22 cellular contexts compared by ENCODE assay signal in genomic region chr2:44879269-44880124, GRCh38.
"Had no signal": no experiment of that assay in that cellular context is flagged by ENCODE, and none has a peak within 500 bp of the region (broad histone marks: within the 10 kb centered on the region; RNA-seq: fewer than 3 reads in every experiment).

No MANE protein-coding gene starts in this region.

- DNase-seq: effector CD4-positive, alpha-beta T cell; endodermal cell; erythroblast; foreskin melanocyte; head of caudate nucleus; left colon; left ventricle myocardium superior; mesenchymal stem cell; midbrain; occipital lobe; pancreas; right cardiac atrium; small intestine; stimulated activated CD4-positive, alpha-beta T cell treated with anti-CD3 and anti-CD28 coated beads, Interleukin-2, amount 100 ng/mL, for 48 hours; stimulated activated naive CD8-positive, alpha-beta T cell treated with anti-CD3 and anti-CD28 coated beads, Interleukin-15, amount 100 ng/mL, for 72 hours; testis had no signal

- H3K4me3 ChIP-seq: coronary artery, hepatocyte, lung, neural progenitor cell, pancreas, testis, tibial nerve had no signal

- H3K27me3 ChIP-seq: neural progenitor cell, pancreas, testis had no signal

- H3K36me3 ChIP-seq: neural progenitor cell, pancreas, tibial nerve had no signal

- H3K27ac ChIP-seq: coronary artery, hepatocyte, neural progenitor cell, pancreas, testis, tibial nerve had no signal

- H3K9me3 ChIP-seq: pancreas, testis had no signal

- ATAC-seq: left colon; left ventricle myocardium superior; natural killer cell treated with Interleukin-12 subunit alpha and Interleukin-12 subunit beta and Interleukin-15 and Interleukin-18, amount 100 ng/mL, for 72 hours; pancreas; stimulated activated naive CD8-positive, alpha-beta T cell treated with anti-CD3 and anti-CD28 coated beads, Interleukin-15, amount 100 ng/mL, for 72 hours had no signal

- H3K4me1 ChIP-seq: neural progenitor cell, pancreas, testis, tibial nerve had no signal
